In genomic region chr17:78324391-78325075, GRCh38 we compare ENCODE assay signal across 8 cellular contexts. TPM values are rescaled to one million over a fixed set of nuclear protein-coding genes. Genes with fewer than 3 reads are reported as not detected.
DNase-seq lines count a peak whose midpoint lies in the region; ATAC-seq and TF ChIP-seq lines count a peak whose summit lies in the region.

No MANE protein-coding gene starts in this region.

- no peak for TF ChIP-seq POLR2A in stomach (IDR thresholded peaks at IDR 0.05)

- H3K27me3 ChIP-seq in left lung (no peaks in the 10 kb centered on the region), stomach (no peaks in the 10 kb centered on the region)

- 21 to 26% (median 24%) methylated on average over 15 to 18 of the region's 18 CpGs for WGBS in stomach, 5 donors

- H3K4me1 Mint-ChIP-seq in activated CD4-positive, alpha-beta memory T cell treated with anti-CD3 and anti-CD28 coated beads for 36 hours (ENCODE audit: low read depth), result peaks cover 24% of the 10 kb centered on the region
- H3K4me1 Mint-ChIP-seq in activated CD4-positive, alpha-beta memory T cell treated with anti-CD3 and anti-CD28 coated beads, Interleukin-2, amount 10 ng/mL, durations not matched to agents 7 days and 5 days, result peaks cover 21% of the 10 kb centered on the region
- H3K4me1 Mint-ChIP-seq in chondrocyte (ENCODE audit: low read depth), result peaks cover 42% of the 10 kb centered on the region

- no peaks in the 10 kb centered on the region for H3K9me3 ChIP-seq in left lung
- no peaks in the 10 kb centered on the region for H3K9me3 ChIP-seq in stomach

- no peaks in the 10 kb centered on the region for H3K9me3 Mint-ChIP-seq in activated CD4-positive, alpha-beta memory T cell treated with anti-CD3 and anti-CD28 coated beads for 36 hours
- no peaks in the 10 kb centered on the region for H3K9me3 Mint-ChIP-seq in activated CD4-positive, alpha-beta memory T cell treated with anti-CD3 and anti-CD28 coated beads, Interleukin-2, amount 10 ng/mL, durations not matched to agents 7 days and 5 days
- no peaks in the 10 kb centered on the region for H3K9me3 Mint-ChIP-seq in chondrocyte (ENCODE audit: low read depth)

- peak; percentile 50 for DNase-seq in activated CD4-positive, alpha-beta memory T cell treated with anti-CD3 and anti-CD28 coated beads for 36 hours
- no peak for DNase-seq in activated CD4-positive, alpha-beta memory T cell treated with anti-CD3 and anti-CD28 coated beads, Interleukin-2, amount 10 ng/mL, durations not matched to agents 7 days and 5 days
- DNase-seq in OCI-M1 (lab: John Stamatoyannopoulos, UW) (peak; percentile 40), chondrocyte (ENCODE audit: low spot score) (no peak), left lung (peak; percentile 77 to 87), stomach (no peak), SW 1271 (lab: John Stamatoyannopoulos, UW) (no peak)

- intact Hi-C loops in activated CD4-positive, alpha-beta memory T cell treated with anti-CD3 and anti-CD28 coated beads for 36 hours (cut with micrococcal nuclease), result no loop called here
- intact Hi-C loops in left lung (cut with DNase I), result no loop called here
- intact Hi-C loops in stomach (cut with DNase I; ENCODE audit: low total_unique reads), result no loop called here

- H3K4me3 Mint-ChIP-seq in activated CD4-positive, alpha-beta memory T cell treated with anti-CD3 and anti-CD28 coated beads for 36 hours, result no peak overlapping the region
- no peak overlapping the region for H3K4me3 Mint-ChIP-seq in activated CD4-positive, alpha-beta memory T cell treated with anti-CD3 and anti-CD28 coated beads, Interleukin-2, amount 10 ng/mL, durations not matched to agents 7 days and 5 days
- peak overlapping the region; percentile 33 for H3K4me3 Mint-ChIP-seq in chondrocyte (ENCODE audit: unreplicated experiment)

- H3K27ac Mint-ChIP-seq in activated CD4-positive, alpha-beta memory T cell treated with anti-CD3 and anti-CD28 coated beads for 36 hours, result peak overlapping the region; percentile 8
- no peak overlapping the region for H3K27ac Mint-ChIP-seq in activated CD4-positive, alpha-beta memory T cell treated with anti-CD3 and anti-CD28 coated beads, Interleukin-2, amount 10 ng/mL, durations not matched to agents 7 days and 5 days
- H3K27ac Mint-ChIP-seq in chondrocyte (ENCODE audit: unreplicated experiment), result peak overlapping the region; percentile 98

- peaks cover 13 to 56% of the 10 kb centered on the region in 2 donors for H3K4me1 ChIP-seq in left lung
- peaks cover 17 to 34% (median 22%) of the 10 kb centered on the region in 4 donors for H3K4me1 ChIP-seq in stomach

- H3K27me3 Mint-ChIP-seq in activated CD4-positive, alpha-beta memory T cell treated with anti-CD3 and anti-CD28 coated beads for 36 hours, result no peaks in the 10 kb centered on the region
- H3K27me3 Mint-ChIP-seq in activated CD4-positive, alpha-beta memory T cell treated with anti-CD3 and anti-CD28 coated beads, Interleukin-2, amount 10 ng/mL, durations not matched to agents 7 days and 5 days, result no peaks in the 10 kb centered on the region
- no peaks in the 10 kb centered on the region for H3K27me3 Mint-ChIP-seq in chondrocyte (ENCODE audit: low read depth)

- CTCF ChIA-PET in activated CD4-positive, alpha-beta memory T cell treated with anti-CD3 and anti-CD28 coated beads for 36 hours (lab: Charles Lee), result interaction anchor here (1.3 kb wide), 1 partner anchor 97 kb away, joined by 6 read pairs; no protein-coding TSS in a partner anchor
- CTCF ChIA-PET in activated CD4-positive, alpha-beta memory T cell treated with anti-CD3 and anti-CD28 coated beads, Interleukin-2, amount 10 ng/mL, durations not matched to agents 7 days and 5 days (lab: Charles Lee), result interaction anchor here (0.6 kb wide), 1 partner anchor 223 kb away, joined by 3 read pairs; no protein-coding TSS in a partner anchor

- ATAC-seq in left lung, result peak; percentile 85
- no peak for ATAC-seq in GM18858 (IDR thresholded peaks at IDR 0.05; ENCODE audit: unreplicated experiment)

- H3K36me3 ChIP-seq in left lung, result no peaks in the 10 kb centered on the region
- no peaks in the 10 kb centered on the region for H3K36me3 ChIP-seq in stomach

- H3K36me3 Mint-ChIP-seq in activated CD4-positive, alpha-beta memory T cell treated with anti-CD3 and anti-CD28 coated beads for 36 hours, result no peaks in the 10 kb centered on the region
- H3K36me3 Mint-ChIP-seq in activated CD4-positive, alpha-beta memory T cell treated with anti-CD3 and anti-CD28 coated beads, Interleukin-2, amount 10 ng/mL, durations not matched to agents 7 days and 5 days (ENCODE audit: low read depth), result no peaks in the 10 kb centered on the region
- H3K36me3 Mint-ChIP-seq in chondrocyte (ENCODE audit: low read depth), result no peaks in the 10 kb centered on the region

- TF ChIP-seq EP300 in stomach (IDR thresholded peaks at IDR 0.05), result no peak

- POLR2A ChIA-PET in activated CD4-positive, alpha-beta memory T cell treated with anti-CD3 and anti-CD28 coated beads for 36 hours (lab: Charles Lee), result no interaction called here
- POLR2A ChIA-PET in activated CD4-positive, alpha-beta memory T cell treated with anti-CD3 and anti-CD28 coated beads, Interleukin-2, amount 10 ng/mL, durations not matched to agents 7 days and 5 days (lab: Charles Lee), result interaction anchor here (1.1 to 1.4 kb wide), 4 partner anchors 16 to 34 kb away, joined by 3 to 5 read pairs (median 4); no protein-coding TSS in a partner anchor

- TF ChIP-seq CTCF in chondrocyte (IDR thresholded peaks at IDR 0.05), result no peak
- TF ChIP-seq CTCF in left lung (IDR thresholded peaks at IDR 0.05), result no peak
- TF ChIP-seq CTCF in stomach (IDR thresholded peaks at IDR 0.05), result no peak

- H3K27ac ChIP-seq in left lung, result peak overlapping the region; percentile 86 to 92
- H3K27ac ChIP-seq in stomach, result peak overlapping the region; percentile 43 to 89 (median 83)

- H3K4me3 ChIP-seq in left lung, result no peak overlapping the region
- peak overlapping the region in 2 of 4 donors; percentile 7 to 9 for H3K4me3 ChIP-seq in stomach

RNA-seq across cellular contexts. Expression of gene SOCS3, which starts 35.3 kb away (rescaled TPM):
- 100 to 1,000 TPM; 162 to 167 TPM for total RNA-seq in activated CD4-positive, alpha-beta memory T cell treated with anti-CD3 and anti-CD28 coated beads for 36 hours
- total RNA-seq in activated CD4-positive, alpha-beta memory T cell treated with anti-CD3 and anti-CD28 coated beads, Interleukin-2, amount 10 ng/mL, durations not matched to agents 7 days and 5 days, result 10 to 100 TPM; 68.7 to 69.8 TPM
- total RNA-seq in chondrocyte, result 13.6 to 26.2 TPM (median 14.4 TPM) in 3 replicates
- 100 to 1,000 TPM in 1 of 2 donors, 10 to 100 TPM in 1; 60.7 to 110 TPM for total RNA-seq in left lung
- total RNA-seq in stomach, result 10 to 100 TPM; 48.4 to 62.9 (median 52.2) TPM
- polyA plus RNA-seq in stomach, result 10 to 100 TPM; 18.7 to 46.9 (median 39.7) TPM

RNA-seq across cellular contexts. Expression of gene PGS1, which starts 53.9 kb away (rescaled TPM):
- 10 to 100 TPM; 75.8 to 78.1 TPM for total RNA-seq in activated CD4-positive, alpha-beta memory T cell treated with anti-CD3 and anti-CD28 coated beads for 36 hours
- total RNA-seq in activated CD4-positive, alpha-beta memory T cell treated with anti-CD3 and anti-CD28 coated beads, Interleukin-2, amount 10 ng/mL, durations not matched to agents 7 days and 5 days, result 10 to 100 TPM; 70.7 to 75.5 TPM
- 22.1 to 30.4 TPM (median 22.7 TPM) in 3 replicates for total RNA-seq in chondrocyte
- 10 to 100 TPM; 63.4 to 83.6 TPM for total RNA-seq in left lung
- 100 to 1,000 TPM in 2 of 5 donors, 10 to 100 TPM in 3; 27.8 to 209 (median 41.7) TPM for total RNA-seq in stomach
- polyA plus RNA-seq in stomach, result 10 to 100 TPM; 11.9 to 19.1 (median 14.9) TPM

Comparison
In these comparisons a context has a peak if more than half of its experiments do, and no peak if none do; other contexts are left out.
1. DNase-seq: peak in activated CD4-positive, alpha-beta memory T cell treated with anti-CD3 and anti-CD28 coated beads for 36 hours (single experiment), OCI-M1 (single experiment) and left lung (2 of 2); none in activated CD4-positive, alpha-beta memory T cell treated with anti-CD3 and anti-CD28 coated beads, Interleukin-2, amount 10 ng/mL, durations not matched to agents 7 days and 5 days (single experiment), chondrocyte (single experiment), stomach (single experiment) and SW 1271 (0 of 2).